In the genomic region with DNA sequence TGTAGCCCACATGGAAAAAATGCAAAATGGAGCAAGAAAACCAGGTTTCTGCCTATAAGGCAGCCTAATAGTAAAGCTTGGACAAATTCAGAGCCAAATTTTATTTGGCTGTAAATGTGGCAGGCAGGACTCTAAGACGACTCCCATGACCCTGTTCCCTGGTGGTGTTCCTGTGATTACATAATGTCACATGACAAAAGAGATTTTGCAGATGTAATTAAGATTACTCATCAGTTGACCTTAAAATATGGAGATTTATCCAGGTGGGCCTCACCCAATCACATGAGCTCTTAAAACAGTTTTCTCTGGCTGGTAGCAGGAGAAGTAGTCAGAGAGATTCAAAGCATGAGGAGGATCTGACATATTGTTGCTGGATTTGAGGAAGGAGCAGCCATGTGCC, we compare ENCODE assay signal across 1 cellular context.
TF ChIP-seq lines count a peak whose summit lies in the region.

No MANE protein-coding gene starts in this region.

TF ChIP-seq in K562, 482 proteins besides CTCF, POLR2A, EP300 and RAD21 (continued from another document):
- TF ChIP-seq, protein P1, sequence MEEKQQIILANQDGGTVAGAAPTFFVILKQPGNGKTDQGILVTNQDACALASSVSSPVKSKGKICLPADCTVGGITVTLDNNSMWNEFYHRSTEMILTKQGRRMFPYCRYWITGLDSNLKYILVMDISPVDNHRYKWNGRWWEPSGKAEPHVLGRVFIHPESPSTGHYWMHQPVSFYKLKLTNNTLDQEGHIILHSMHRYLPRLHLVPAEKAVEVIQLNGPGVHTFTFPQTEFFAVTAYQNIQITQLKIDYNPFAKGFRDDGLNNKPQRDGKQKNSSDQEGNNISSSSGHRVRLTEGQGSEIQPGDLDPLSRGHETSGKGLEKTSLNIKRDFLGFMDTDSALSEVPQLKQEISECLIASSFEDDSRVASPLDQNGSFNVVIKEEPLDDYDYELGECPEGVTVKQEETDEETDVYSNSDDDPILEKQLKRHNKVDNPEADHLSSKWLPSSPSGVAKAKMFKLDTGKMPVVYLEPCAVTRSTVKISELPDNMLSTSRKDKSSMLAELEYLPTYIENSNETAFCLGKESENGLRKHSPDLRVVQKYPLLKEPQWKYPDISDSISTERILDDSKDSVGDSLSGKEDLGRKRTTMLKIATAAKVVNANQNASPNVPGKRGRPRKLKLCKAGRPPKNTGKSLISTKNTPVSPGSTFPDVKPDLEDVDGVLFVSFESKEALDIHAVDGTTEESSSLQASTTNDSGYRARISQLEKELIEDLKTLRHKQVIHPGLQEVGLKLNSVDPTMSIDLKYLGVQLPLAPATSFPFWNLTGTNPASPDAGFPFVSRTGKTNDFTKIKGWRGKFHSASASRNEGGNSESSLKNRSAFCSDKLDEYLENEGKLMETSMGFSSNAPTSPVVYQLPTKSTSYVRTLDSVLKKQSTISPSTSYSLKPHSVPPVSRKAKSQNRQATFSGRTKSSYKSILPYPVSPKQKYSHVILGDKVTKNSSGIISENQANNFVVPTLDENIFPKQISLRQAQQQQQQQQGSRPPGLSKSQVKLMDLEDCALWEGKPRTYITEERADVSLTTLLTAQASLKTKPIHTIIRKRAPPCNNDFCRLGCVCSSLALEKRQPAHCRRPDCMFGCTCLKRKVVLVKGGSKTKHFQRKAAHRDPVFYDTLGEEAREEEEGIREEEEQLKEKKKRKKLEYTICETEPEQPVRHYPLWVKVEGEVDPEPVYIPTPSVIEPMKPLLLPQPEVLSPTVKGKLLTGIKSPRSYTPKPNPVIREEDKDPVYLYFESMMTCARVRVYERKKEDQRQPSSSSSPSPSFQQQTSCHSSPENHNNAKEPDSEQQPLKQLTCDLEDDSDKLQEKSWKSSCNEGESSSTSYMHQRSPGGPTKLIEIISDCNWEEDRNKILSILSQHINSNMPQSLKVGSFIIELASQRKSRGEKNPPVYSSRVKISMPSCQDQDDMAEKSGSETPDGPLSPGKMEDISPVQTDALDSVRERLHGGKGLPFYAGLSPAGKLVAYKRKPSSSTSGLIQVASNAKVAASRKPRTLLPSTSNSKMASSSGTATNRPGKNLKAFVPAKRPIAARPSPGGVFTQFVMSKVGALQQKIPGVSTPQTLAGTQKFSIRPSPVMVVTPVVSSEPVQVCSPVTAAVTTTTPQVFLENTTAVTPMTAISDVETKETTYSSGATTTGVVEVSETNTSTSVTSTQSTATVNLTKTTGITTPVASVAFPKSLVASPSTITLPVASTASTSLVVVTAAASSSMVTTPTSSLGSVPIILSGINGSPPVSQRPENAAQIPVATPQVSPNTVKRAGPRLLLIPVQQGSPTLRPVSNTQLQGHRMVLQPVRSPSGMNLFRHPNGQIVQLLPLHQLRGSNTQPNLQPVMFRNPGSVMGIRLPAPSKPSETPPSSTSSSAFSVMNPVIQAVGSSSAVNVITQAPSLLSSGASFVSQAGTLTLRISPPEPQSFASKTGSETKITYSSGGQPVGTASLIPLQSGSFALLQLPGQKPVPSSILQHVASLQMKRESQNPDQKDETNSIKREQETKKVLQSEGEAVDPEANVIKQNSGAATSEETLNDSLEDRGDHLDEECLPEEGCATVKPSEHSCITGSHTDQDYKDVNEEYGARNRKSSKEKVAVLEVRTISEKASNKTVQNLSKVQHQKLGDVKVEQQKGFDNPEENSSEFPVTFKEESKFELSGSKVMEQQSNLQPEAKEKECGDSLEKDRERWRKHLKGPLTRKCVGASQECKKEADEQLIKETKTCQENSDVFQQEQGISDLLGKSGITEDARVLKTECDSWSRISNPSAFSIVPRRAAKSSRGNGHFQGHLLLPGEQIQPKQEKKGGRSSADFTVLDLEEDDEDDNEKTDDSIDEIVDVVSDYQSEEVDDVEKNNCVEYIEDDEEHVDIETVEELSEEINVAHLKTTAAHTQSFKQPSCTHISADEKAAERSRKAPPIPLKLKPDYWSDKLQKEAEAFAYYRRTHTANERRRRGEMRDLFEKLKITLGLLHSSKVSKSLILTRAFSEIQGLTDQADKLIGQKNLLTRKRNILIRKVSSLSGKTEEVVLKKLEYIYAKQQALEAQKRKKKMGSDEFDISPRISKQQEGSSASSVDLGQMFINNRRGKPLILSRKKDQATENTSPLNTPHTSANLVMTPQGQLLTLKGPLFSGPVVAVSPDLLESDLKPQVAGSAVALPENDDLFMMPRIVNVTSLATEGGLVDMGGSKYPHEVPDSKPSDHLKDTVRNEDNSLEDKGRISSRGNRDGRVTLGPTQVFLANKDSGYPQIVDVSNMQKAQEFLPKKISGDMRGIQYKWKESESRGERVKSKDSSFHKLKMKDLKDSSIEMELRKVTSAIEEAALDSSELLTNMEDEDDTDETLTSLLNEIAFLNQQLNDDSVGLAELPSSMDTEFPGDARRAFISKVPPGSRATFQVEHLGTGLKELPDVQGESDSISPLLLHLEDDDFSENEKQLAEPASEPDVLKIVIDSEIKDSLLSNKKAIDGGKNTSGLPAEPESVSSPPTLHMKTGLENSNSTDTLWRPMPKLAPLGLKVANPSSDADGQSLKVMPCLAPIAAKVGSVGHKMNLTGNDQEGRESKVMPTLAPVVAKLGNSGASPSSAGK (IDR thresholded peaks at IDR 0.05) = no peak
- no peak for TF ChIP-seq CHD1 (IDR thresholded peaks at IDR 0.05; ENCODE audit: low read length)
